ENCODE assay signal across 9 cellular contexts in the genomic region with DNA sequence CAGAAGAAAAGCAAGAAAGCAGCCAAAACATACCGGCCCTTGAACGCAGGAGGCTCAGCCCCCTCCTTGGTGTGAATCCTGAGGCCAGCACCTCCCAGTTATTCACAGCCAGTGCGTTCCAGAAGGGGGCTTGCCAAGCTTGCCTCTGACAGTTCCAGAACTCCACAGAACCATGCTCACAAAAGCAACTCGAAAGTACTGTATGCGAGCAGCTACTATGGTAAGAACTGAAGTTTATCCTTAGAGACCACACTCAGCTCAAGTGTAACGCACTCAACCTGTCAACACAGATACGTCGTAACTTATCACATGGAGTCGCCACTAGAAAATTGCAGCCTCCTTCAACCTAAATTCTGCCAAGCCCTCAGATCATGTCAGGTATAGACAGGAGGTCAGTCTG. TPM values are rescaled to one million over a fixed set of nuclear protein-coding genes. Genes with fewer than 3 reads are reported as not detected.
DNase-seq lines count a peak whose midpoint lies in the region; ATAC-seq, FAIRE-seq and TF ChIP-seq lines count a peak whose summit lies in the region.
"Had no signal": no experiment of that assay in that cellular context is flagged by ENCODE, and none has a peak within 500 bp of the region (broad histone marks: within the 10 kb centered on the region; RNA-seq: fewer than 3 reads in every experiment).

No MANE protein-coding gene starts in this region.

- H3K79me2 ChIP-seq in H1 (ENCODE audit: control insufficient read depth in 1 of 2, insufficient read depth in 2 of 2, low read length in 2 of 2): peaks cover 5 to 44% of the 10 kb centered on the region in 2 experiments
- peaks cover 20% of the 10 kb centered on the region for H3K79me2 ChIP-seq in neural cell (replicated peaks; ENCODE audit: insufficient read depth, low read length)

- peaks cover 1% of the 10 kb centered on the region for H3K23me2 ChIP-seq in H1 (ENCODE audit: low read depth, low read length)

- H2BK120ac ChIP-seq in H1 (replicated peaks; ENCODE audit: low read depth, low read length): no peak overlapping the region

- H3K9me3 ChIP-seq in BLaER1 treated with 17β-estradiol and CSF1 and Interleukin-3, amounts not matched to agents 10 nM and 100 nM (replicated peaks in 1 of 11): no peaks in the 10 kb centered on the region
- H3K9me3 ChIP-seq in H1 (ENCODE audit: insufficient read depth in 2 of 2, low read depth in 1 of 2, low read length in 1 of 2) (no peaks in the 10 kb centered on the region), neural cell (ENCODE audit: low read length) (no peaks in the 10 kb centered on the region)

- peaks cover 52 to 61% (median 56%) of the 10 kb centered on the region in 11 experiments for H4K20me1 ChIP-seq in BLaER1 treated with 17β-estradiol and CSF1 and Interleukin-3, amounts not matched to agents 10 nM and 100 nM
- H4K20me1 ChIP-seq in H1 (replicated peaks in 1 of 2; ENCODE audit: control insufficient read depth in 1 of 2, insufficient read depth in 2 of 2, low read length in 2 of 2): peaks cover 9 to 11% of the 10 kb centered on the region in 2 experiments
- no peaks in the 10 kb centered on the region for H4K20me1 ChIP-seq in neural cell (ENCODE audit: insufficient read depth)

- H3K9me2 ChIP-seq in neural cell (ENCODE audit: insufficient read depth, low read length): no peaks in the 10 kb centered on the region

- TF ChIP-seq POLR2A in NB4 (IDR thresholded peaks at IDR 0.05; ENCODE audit: extremely low read depth, insufficient read length) (no peak), H1 (IDR thresholded peaks at IDR 0.05; ENCODE audit: control extremely low read depth in 1 of 2, low read depth in 2 of 2, low read length in 2 of 2) (no peak)

- no peak overlapping the region for H4K8ac ChIP-seq in H1 (ENCODE audit: extremely low read depth, insufficient read depth, low read length)

- H3K18ac ChIP-seq in H1 (ENCODE audit: extremely low read depth, low read length): no peak overlapping the region

- H3K4me3 ChIP-seq in BLaER1 treated with 17β-estradiol and CSF1 and Interleukin-3, amounts not matched to agents 10 nM and 100 nM: peak overlapping the region; percentile 78 to 97 (median 94)
- H3K4me3 ChIP-seq in NB4 (ENCODE audit: low read depth, low read length) (peak overlapping the region; percentile 78), H1 (ENCODE audit: extremely low read depth in 1 of 4, insufficient read depth in 2 of 4, low read depth in 3 of 4, low read length in 4 of 4) (peak overlapping the region; percentile 14 to 90 (median 82); a peak in 5 of 8 replicates), neural cell (ENCODE audit: low read length) (peak overlapping the region; percentile 97)

- 87% methylated on average over 9 of the region's 9 CpGs; no CpG with 5 or more reads in 1 of the 2 experiments for WGBS in H1 (ENCODE audit: extremely low coverage in 1 of 2, insufficient coverage in 1 of 2, insufficient read length in 1 of 2, insufficient replicate concordance in 2 of 2, low coverage in 1 of 2, low lambda C conversion rate in 2 of 2, missing lambda C conversion rate in 1 of 2), 2 experiments

- H3K56ac ChIP-seq in H1 (replicated peaks; ENCODE audit: insufficient read length, low read depth, low read length): no peak overlapping the region

- no peak overlapping the region for H4K91ac ChIP-seq in H1 (replicated peaks; ENCODE audit: insufficient read length, low read length)

- H3K36me3 ChIP-seq in BLaER1 treated with 17β-estradiol and CSF1 and Interleukin-3, amounts not matched to agents 10 nM and 100 nM: peaks cover 5 to 32% (median 22%) of the 10 kb centered on the region in 11 experiments
- no peaks in the 10 kb centered on the region for H3K36me3 ChIP-seq in H1 (ENCODE audit: control insufficient read depth in 2 of 4, insufficient read depth in 4 of 4, low read length in 3 of 4)
- no peaks in the 10 kb centered on the region for H3K36me3 ChIP-seq in neural cell (ENCODE audit: insufficient read depth, low read length)

- no peak overlapping the region for H2AK5ac ChIP-seq in H1 (ENCODE audit: low read depth, low read length)

- no peak for FAIRE-seq in H1 (lab: Jason Lieb, UNC)
- FAIRE-seq: GM18507 had no signal

- no peaks in the 10 kb centered on the region for H3F3A ChIP-seq in neural cell (ENCODE audit: insufficient read depth, low read length, poor library complexity, severe bottlenecking)

- H2BK15ac ChIP-seq in H1 (ENCODE audit: low read length): no peak overlapping the region

- TF ChIP-seq EP300 in H1 (IDR thresholded peaks at IDR 0.05; ENCODE audit: borderline replicate concordance in 1 of 2, low read depth in 2 of 2, low read length in 2 of 2) (no peak), neural cell (conservative IDR thresholded peaks at IDR 0.05; ENCODE audit: poor library complexity, severe bottlenecking) (no peak)

- no peak overlapping the region for H3K4ac ChIP-seq in H1 (replicated peaks; ENCODE audit: insufficient read length, low read depth, low read length)

- H3K14ac ChIP-seq in H1 (ENCODE audit: insufficient read length): no peak overlapping the region

- no peak overlapping the region for H3K23ac ChIP-seq in H1 (ENCODE audit: insufficient read length)

- no peak overlapping the region for H2BK5ac ChIP-seq in H1 (ENCODE audit: low read depth, low read length)

- H3K4me1 ChIP-seq in BLaER1 treated with 17β-estradiol and CSF1 and Interleukin-3, amounts not matched to agents 10 nM and 100 nM: peaks cover 51 to 64% (median 56%) of the 10 kb centered on the region in 10 experiments
- H3K4me1 ChIP-seq in H1 (replicated peaks in 1 of 4; ENCODE audit: control insufficient read depth in 3 of 4, insufficient read depth in 4 of 4, low read length in 3 of 4): peaks cover 4 to 7% (median 5%) of the 10 kb centered on the region in 4 experiments; a peak in 5 of 7 replicates

- no peak for TF ChIP-seq RAD21 in H1 (IDR thresholded peaks at IDR 0.05 in 1 of 2, conservative IDR thresholded peaks at IDR 0.05 in 1 of 2; ENCODE audit: low read depth in 2 of 2, low read length in 2 of 2)
- no peak for TF ChIP-seq RAD21 in neural cell (conservative IDR thresholded peaks at IDR 0.05)

- H3K27me3 ChIP-seq in BLaER1 treated with 17β-estradiol and CSF1 and Interleukin-3, amounts not matched to agents 10 nM and 100 nM: no peaks in the 10 kb centered on the region
- H3K27me3 ChIP-seq in H1 (replicated peaks in 1 of 4; ENCODE audit: control insufficient read depth in 3 of 4, extremely low read depth in 1 of 4, insufficient read depth in 3 of 4, low read length in 3 of 4) (no peaks in the 10 kb centered on the region), neural cell (ENCODE audit: insufficient read depth, low read depth, low read length) (no peaks in the 10 kb centered on the region)

- DNase-seq in NB4 (ENCODE audit: low read depth) (no peak), H1 (ENCODE audit: low read depth in 1 of 2, low spot score in 2 of 2) (no peak)

- no peak overlapping the region for H2BK20ac ChIP-seq in H1 (ENCODE audit: low read length)

- ATAC-seq in GM19452 (IDR thresholded peaks at IDR 0.05; ENCODE audit: unreplicated experiment) (no peak), GM21825 (IDR thresholded peaks at IDR 0.05; ENCODE audit: unreplicated experiment) (no peak), GM21423 (IDR thresholded peaks at IDR 0.05; ENCODE audit: unreplicated experiment) (no peak), GM21619 (IDR thresholded peaks at IDR 0.05; ENCODE audit: unreplicated experiment) (no peak)

- H2AFZ ChIP-seq in H1 (ENCODE audit: low read length) (no peak overlapping the region), neural cell (ENCODE audit: low read depth, low read length) (no peak overlapping the region)

- peak overlapping the region in 4 of 11 experiments; percentile 52 to 82 (median 76); a peak in 2 of 22 replicates for H3K27ac ChIP-seq in BLaER1 treated with 17β-estradiol and CSF1 and Interleukin-3, amounts not matched to agents 10 nM and 100 nM
- no peak overlapping the region for H3K27ac ChIP-seq in H1 (ENCODE audit: low read depth, low read length)
- H3K27ac ChIP-seq in neural cell (ENCODE audit: low read length): no peak overlapping the region

- TF ChIP-seq CTCF in NB4 (IDR thresholded peaks at IDR 0.05; ENCODE audit: low read depth, low read length): no peak
- TF ChIP-seq CTCF in H1 (IDR thresholded peaks at IDR 0.05; ENCODE audit: control extremely low read depth in 1 of 3, insufficient read depth in 1 of 3, low read depth in 1 of 3, low read length in 3 of 3): no peak
- no peak for TF ChIP-seq CTCF in neural cell (IDR thresholded peaks at IDR 0.05; ENCODE audit: poor library complexity, severe bottlenecking)

- peak overlapping the region; percentile 88 to 99 (median 95) for H3K4me2 ChIP-seq in BLaER1 treated with 17β-estradiol and CSF1 and Interleukin-3, amounts not matched to agents 10 nM and 100 nM
- H3K4me2 ChIP-seq in H1 (ENCODE audit: insufficient read depth in 1 of 2, low read depth in 2 of 2, low read length in 2 of 2): peak overlapping the region; percentile 78 to 92
- H3K4me2 ChIP-seq in neural cell (ENCODE audit: low read length): peak overlapping the region; percentile 89

- no peak overlapping the region for H2BK12ac ChIP-seq in H1 (ENCODE audit: low read depth, low read length)

- H3K79me1 ChIP-seq in H1 (ENCODE audit: low read depth, low read length): peaks cover 11% of the 10 kb centered on the region

- POLR2A ChIA-PET in H1 (lab: Charles Lee; ENCODE audit: partially characterized antibody): interaction anchor here (1.0 to 1.9 kb wide), 2 partner anchors 10 to 152 kb away, joined by 3 to 5 read pairs; no protein-coding TSS in a partner anchor

- peak overlapping the region; percentile 82 to 92 (median 87) for H3K9ac ChIP-seq in BLaER1 treated with 17β-estradiol and CSF1 and Interleukin-3, amounts not matched to agents 10 nM and 100 nM
- peak overlapping the region in 1 of 4 experiments; percentile 65; a peak in 1 of 7 replicates for H3K9ac ChIP-seq in H1 (replicated peaks in 1 of 4; ENCODE audit: extremely low read depth in 1 of 4, low read depth in 3 of 4, low read length in 3 of 4)
- peak overlapping the region; percentile 75 for H3K9ac ChIP-seq in neural cell (ENCODE audit: low read length)

- no peak overlapping the region for H4K5ac ChIP-seq in H1 (ENCODE audit: insufficient read length, low read depth, low read length)

- CTCF ChIA-PET in H1 (lab: Charles Lee; ENCODE audit: partially characterized antibody): interaction anchor here (0.7 to 1.8 kb wide), 10 partner anchors 8 to 178 kb away, joined by 3 to 5 read pairs (median 4); no protein-coding TSS in a partner anchor

RNA-seq across cellular contexts. Expression of gene UBAC1, which starts 1.4 kb away (rescaled TPM):
- total RNA-seq in H1 (2021; fragmentation: NEBNext Ultra II Directional; extraction: Animal tissue kit (Norgen Biotek cat#: 25700)): 59.3 and 63.1 TPM in 2 replicates
- 85.2 and 105 TPM in 2 replicates for polyA plus RNA-seq in H1 (2011; rRNA removed)
- 74.8 TPM for polyA plus RNA-seq in H1 (2011; cell fraction: cytosol; rRNA removed)
- 68.0 TPM for polyA plus RNA-seq in H1 (2011; cell fraction: nucleus; rRNA removed)
- 40.4 to 56.7 TPM (median 50.5 TPM) in 4 replicates for polyA plus RNA-seq in H1 (2012, experiment 1 of 2)
- polyA plus RNA-seq in H1 (2012, experiment 2 of 2): 65.3 TPM
- polyA plus RNA-seq in H1 (2013, experiment 1 of 2): 51.1 TPM
- polyA plus RNA-seq in H1 (2013, experiment 2 of 2): 54.0 TPM
- 21.6 and 41.3 TPM in 2 replicates for polyA minus RNA-seq in H1 (2011; rRNA and poly(A)+ RNA removed)
- 26.6 TPM for polyA minus RNA-seq in H1 (2011; cell fraction: cytosol; rRNA and poly(A)+ RNA removed)
- 19.2 TPM for polyA minus RNA-seq in H1 (2011; cell fraction: nucleus; rRNA and poly(A)+ RNA removed)
- 89.4 and 92.3 TPM in 2 replicates for polyA plus RNA-seq in neural cell
- 46.1 and 46.3 TPM in 2 replicates for polyA minus RNA-seq in neural cell

RNA-seq across cellular contexts. Expression of gene CAMSAP1, which starts 52.5 kb away (rescaled TPM):
- total RNA-seq in H1 (2021; fragmentation: NEBNext Ultra II Directional; extraction: Animal tissue kit (Norgen Biotek cat#: 25700)): 43.1 and 44.0 TPM in 2 replicates
- 13.4 and 14.4 TPM in 2 replicates for polyA plus RNA-seq in H1 (2011; rRNA removed)
- 10.7 TPM for polyA plus RNA-seq in H1 (2011; cell fraction: cytosol; rRNA removed)
- polyA plus RNA-seq in H1 (2011; cell fraction: nucleus; rRNA removed): 29.4 TPM
- polyA plus RNA-seq in H1 (2012, experiment 1 of 2): 18.7 to 25.2 TPM (median 22.4 TPM) in 4 replicates
- polyA plus RNA-seq in H1 (2012, experiment 2 of 2): 5.8 TPM
- polyA plus RNA-seq in H1 (2013, experiment 1 of 2): 19.1 TPM
- 17.7 TPM for polyA plus RNA-seq in H1 (2013, experiment 2 of 2)
- 29.0 and 30.8 TPM in 2 replicates for polyA minus RNA-seq in H1 (2011; rRNA and poly(A)+ RNA removed)
- 64.3 TPM for polyA minus RNA-seq in H1 (2011; cell fraction: cytosol; rRNA and poly(A)+ RNA removed)
- 31.5 TPM for polyA minus RNA-seq in H1 (2011; cell fraction: nucleus; rRNA and poly(A)+ RNA removed)
- 58.5 and 88.2 TPM in 2 replicates for polyA plus RNA-seq in neural cell
- 233 and 257 TPM in 2 replicates for polyA minus RNA-seq in neural cell
